Comparison of ENCODE assay signal across 19 cellular contexts in the genomic region with DNA sequence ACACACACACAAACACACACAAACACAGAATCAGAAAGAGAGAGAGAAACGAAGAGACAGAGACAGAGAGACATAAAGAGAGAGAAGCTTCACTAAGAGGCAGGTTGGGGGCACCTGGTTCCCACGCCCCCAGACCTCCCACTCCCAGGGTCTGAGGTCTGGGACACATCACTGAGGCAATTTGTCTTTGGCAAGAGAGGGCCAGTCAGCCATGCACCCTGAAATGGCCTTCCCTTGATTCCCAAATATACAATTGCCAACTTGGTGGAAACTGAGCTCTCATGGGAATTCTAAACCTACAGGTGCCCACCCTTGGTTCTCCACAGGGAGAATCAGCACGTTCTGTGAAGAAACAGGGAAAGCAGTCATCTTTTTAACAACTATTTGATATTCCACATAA.
DNase-seq lines count a peak whose midpoint lies in the region; ATAC-seq, FAIRE-seq and TF ChIP-seq lines count a peak whose summit lies in the region.
"Had no signal": no experiment of that assay in that cellular context is flagged by ENCODE, and none has a peak within 500 bp of the region (broad histone marks: within the 10 kb centered on the region; RNA-seq: fewer than 3 reads in every experiment).

No MANE protein-coding gene starts in this region.

- no peak overlapping the region for H3K56ac ChIP-seq in IMR-90 (ENCODE audit: extremely low read depth, insufficient read depth, low read length)

- in situ Hi-C loops in IMR-90 (cut with MboI; ENCODE audit: low sequenced_read_pairs), result no loop called here

- ATAC-seq in IMR-90 (ENCODE audit: low read depth), result no peak
- no peak for ATAC-seq in psoas muscle
- ATAC-seq in GM21825 (IDR thresholded peaks at IDR 0.05; ENCODE audit: unreplicated experiment), result no peak
- ATAC-seq: HepG2 had no signal

- H4K91ac ChIP-seq in IMR-90 (ENCODE audit: insufficient read depth, low read depth, low read length), result no peak overlapping the region; the same call in 1 of the 2 replicates

- no peaks in the 10 kb centered on the region for H3K9me3 Mint-ChIP-seq in endothelial cell (ENCODE audit: unreplicated experiment)
- H3K9me3 Mint-ChIP-seq: CD4-positive, alpha-beta T cell had no signal

- H3K27ac Mint-ChIP-seq in endothelial cell (ENCODE audit: unreplicated experiment), result peak overlapping the region; percentile 89
- H3K27ac Mint-ChIP-seq: B cell; CD4-positive, alpha-beta T cell had no signal

- H3K4me3 Mint-ChIP-seq in endothelial cell (ENCODE audit: unreplicated experiment), result peak overlapping the region; percentile 89
- H3K4me3 Mint-ChIP-seq: B cell; CD4-positive, alpha-beta T cell had no signal

- no peak overlapping the region for H3K4me2 ChIP-seq in IMR-90 (ENCODE audit: low read depth, low read length)

- no TSS peak for BruUV-seq in IMR-90 (replicated peaks; lab: Mats Ljungman, UMichigan)

- no peak overlapping the region; the same call in 1 of the 2 replicates for H3K14ac ChIP-seq in IMR-90 (replicated peaks; ENCODE audit: low read depth, low read length)

- CTCF ChIA-PET in IMR-90 (lab: Yijun Ruan, JAX), result no interaction called here

- no peak overlapping the region for H2BK20ac ChIP-seq in IMR-90 (ENCODE audit: low read depth, low read length)

- H3K9ac ChIP-seq in IMR-90 (ENCODE audit: low read depth, low read length) (no peak overlapping the region), kidney (ENCODE audit: low read length in 2 of 2) (no peak overlapping the region)
- H3K9ac ChIP-seq: GM23248 had no signal

- H3K36me3 ChIP-seq in IMR-90 (ENCODE audit: control insufficient read depth, insufficient read depth, low read length) (peaks cover 15% of the 10 kb centered on the region), psoas muscle (ENCODE audit: insufficient read depth in 1 of 2, low read depth in 1 of 2) (no peaks in the 10 kb centered on the region), tibial artery (no peaks in the 10 kb centered on the region), kidney (ENCODE audit: control insufficient read depth in 1 of 2, insufficient read depth in 2 of 2, low read length in 2 of 2) (no peaks in the 10 kb centered on the region)

- dilution Hi-C loops in IMR-90 (cut with HindIII; ENCODE audit: low sequenced_read_pairs, unreplicated experiment), result no loop called here

- no peak for TF ChIP-seq POLR2A in IMR-90 (IDR thresholded peaks at IDR 0.05; ENCODE audit: low read depth, low read length)

- H3K27me3 ChIP-seq in IMR-90 (ENCODE audit: control insufficient read depth, insufficient read depth, low read length) (no peaks in the 10 kb centered on the region), psoas muscle (ENCODE audit: insufficient read depth in 3 of 3, low read length in 2 of 3) (peaks cover 0 to 13% (median 0%) of the 10 kb centered on the region in 3 donors), tibial artery (no peaks in the 10 kb centered on the region)

- H3K9me3 ChIP-seq in IMR-90 (ENCODE audit: control insufficient read depth, insufficient read depth, low read length) (no peaks in the 10 kb centered on the region), psoas muscle (no peaks in the 10 kb centered on the region), tibial artery (no peaks in the 10 kb centered on the region), kidney (ENCODE audit: control insufficient read depth in 1 of 2, low read length in 2 of 2) (no peaks in the 10 kb centered on the region)

- H2BK120ac ChIP-seq in IMR-90 (ENCODE audit: low read depth, low read length), result no peak overlapping the region

- H3K18ac ChIP-seq in IMR-90 (ENCODE audit: low read depth, low read length), result no peak overlapping the region

- no peak for FAIRE-seq in kidney (lab: Jason Lieb, UNC)
- FAIRE-seq: G401.6, GM12892, HepG2 had no signal

- peak overlapping the region; percentile 42; the same call in 1 of the 2 replicates for H3K27ac ChIP-seq in IMR-90 (ENCODE audit: insufficient read depth, low read length)
- peak overlapping the region; percentile 46 for H3K27ac ChIP-seq in psoas muscle
- peak overlapping the region; percentile 56 to 91 for H3K27ac ChIP-seq in tibial artery
- H3K27ac ChIP-seq in kidney (ENCODE audit: low read depth in 2 of 2, low read length in 2 of 2), result no peak overlapping the region
- H3K27ac ChIP-seq: GM23248 had no signal

- TF ChIP-seq RAD21 in IMR-90 (IDR thresholded peaks at IDR 0.05; ENCODE audit: low read length), result no peak

- POLR2A ChIA-PET in IMR-90 (lab: Charles Lee; ENCODE audit: unreplicated experiment), result no interaction called here

- peaks cover 71% of the 10 kb centered on the region for H4K20me1 ChIP-seq in IMR-90 (ENCODE audit: insufficient read depth, low read length)

- TF ChIP-seq CTCF in IMR-90 (conservative IDR thresholded peaks at IDR 0.05; ENCODE audit: low read depth, low read length) (no peak), endothelial cell (IDR thresholded peaks at IDR 0.05; ENCODE audit: unreplicated experiment) (no peak), psoas muscle (IDR thresholded peaks at IDR 0.05) (no peak), tibial artery (IDR thresholded peaks at IDR 0.05) (no peak), kidney (IDR thresholded peaks at IDR 0.05; ENCODE audit: borderline replicate concordance, extremely low read depth, insufficient read depth) (no peak)

- peaks cover 14% of the 10 kb centered on the region for H3K27me3 Mint-ChIP-seq in endothelial cell (ENCODE audit: unreplicated experiment)

- no peak overlapping the region for H3K4me3 ChIP-seq in IMR-90 (ENCODE audit: insufficient read depth, low read depth, low read length)
- no peak overlapping the region for H3K4me3 ChIP-seq in psoas muscle
- H3K4me3 ChIP-seq in tibial artery, result no peak overlapping the region
- H3K4me3 ChIP-seq in kidney (ENCODE audit: low read length in 2 of 2), result no peak overlapping the region
- H3K4me3 ChIP-seq: GM23248 had no signal

- no peak for DNase-seq in IMR-90
- DNase-seq in endothelial cell (ENCODE audit: low spot score), result no peak
- no peak for DNase-seq in psoas muscle
- DNase-seq in tibial artery, result no peak
- no peak for DNase-seq in kidney
- no peak for DNase-seq in medulla oblongata (ENCODE audit: extremely low spot score)
- DNase-seq: CD4-positive, alpha-beta T cell; DMS79 treated with DMSO at 0.1 percent for 48 hours; GM23248; Karpas-422; MM.1S; NCI-H1105 treated with DMSO at 0.1 percent for 48 hours; NCI-H187 treated with DMSO at 0.1 percent for 48 hours; NCI-H82 had no signal

- H3K4me1 ChIP-seq in IMR-90 (ENCODE audit: control insufficient read depth, insufficient read depth, low read length), result peaks cover 23% of the 10 kb centered on the region
- H3K4me1 ChIP-seq in psoas muscle, result peaks cover 12% of the 10 kb centered on the region
- peaks cover 0 to 81% (median 38%) of the 10 kb centered on the region in 4 donors for H3K4me1 ChIP-seq in tibial artery
- H3K4me1 ChIP-seq in kidney (ENCODE audit: control insufficient read depth in 1 of 2, insufficient read depth in 1 of 2, low read depth in 1 of 2, low read length in 2 of 2), result peaks cover 2 to 11% of the 10 kb centered on the region in 2 donors

- peak overlapping the region; percentile 13 for H2BK5ac ChIP-seq in IMR-90 (ENCODE audit: low read depth, low read length, poor library complexity, severe bottlenecking)

- peak overlapping the region; percentile 47; the same call in 1 of the 2 replicates for H3K4ac ChIP-seq in IMR-90 (ENCODE audit: low read depth, low read length)

- 0 out of 3 replicates have a peak overlapping the region, but pooled peaks have one; percentile 72 for H2BK15ac ChIP-seq in IMR-90 (ENCODE audit: low read depth, low read length)

- no peak overlapping the region for H3K23ac ChIP-seq in IMR-90 (ENCODE audit: low read depth, low read length)

- WGBS in IMR-90 (ENCODE audit: extremely low coverage in 2 of 2, insufficient read length in 1 of 2), 2 experiments, result 100% methylated on average over 1 of the region's 3 CpGs; no CpG with 5 or more reads in 1 of the 2 experiments
- 78 to 85% (median 80%) methylated on average over 3 of the region's 3 CpGs for WGBS in psoas muscle, 3 donors

- H3K9me1 ChIP-seq in IMR-90 (ENCODE audit: insufficient read depth, low read length), result peaks cover 19% of the 10 kb centered on the region

- H3K36me3 Mint-ChIP-seq in endothelial cell (ENCODE audit: low read depth, unreplicated experiment), result peaks cover 45% of the 10 kb centered on the region

- H4K5ac ChIP-seq in IMR-90 (ENCODE audit: low read depth, low read length), result no peak overlapping the region

- intact Hi-C loops in IMR-90 (cut with micrococcal nuclease) (no loop called here), psoas muscle (cut with DNase I) (no loop called here), tibial artery (cut with DNase I; ENCODE audit: low total_unique reads) (loop anchor here (10.0 kb wide), 1 partner anchor 77 kb away; a partner anchor contains a TSS), kidney (cut with DNase I) (loop anchor here (10.0 kb wide), 1 partner anchor 187 kb away; no protein-coding TSS in a partner anchor)

- H2AFZ ChIP-seq in IMR-90 (replicated peaks; ENCODE audit: low read length, poor library complexity), result no peak overlapping the region
- H2AFZ ChIP-seq: GM23248 had no signal

- H2AK5ac ChIP-seq in IMR-90 (ENCODE audit: low read depth, low read length), result peak overlapping the region; percentile 39; the same call in 1 of the 2 replicates

- H3K79me1 ChIP-seq in IMR-90 (ENCODE audit: low read depth in 1 of 2, low read length in 2 of 2), result peaks cover 33 to 81% of the 10 kb centered on the region in 2 experiments

- H2AK9ac ChIP-seq in IMR-90 (replicated peaks; ENCODE audit: low read depth, low read length, poor library complexity), result no peak overlapping the region

- peaks cover 69% of the 10 kb centered on the region for H3K4me1 Mint-ChIP-seq in endothelial cell (ENCODE audit: unreplicated experiment)
- H3K4me1 Mint-ChIP-seq: B cell had no signal

- no peak overlapping the region for H4K8ac ChIP-seq in IMR-90 (ENCODE audit: low read depth in 2 of 2, low read length in 2 of 2)

TF ChIP-seq in IMR-90, 13 proteins besides CTCF, POLR2A, EP300 and RAD21 (continues in another document):
- TF ChIP-seq, protein P1, sequence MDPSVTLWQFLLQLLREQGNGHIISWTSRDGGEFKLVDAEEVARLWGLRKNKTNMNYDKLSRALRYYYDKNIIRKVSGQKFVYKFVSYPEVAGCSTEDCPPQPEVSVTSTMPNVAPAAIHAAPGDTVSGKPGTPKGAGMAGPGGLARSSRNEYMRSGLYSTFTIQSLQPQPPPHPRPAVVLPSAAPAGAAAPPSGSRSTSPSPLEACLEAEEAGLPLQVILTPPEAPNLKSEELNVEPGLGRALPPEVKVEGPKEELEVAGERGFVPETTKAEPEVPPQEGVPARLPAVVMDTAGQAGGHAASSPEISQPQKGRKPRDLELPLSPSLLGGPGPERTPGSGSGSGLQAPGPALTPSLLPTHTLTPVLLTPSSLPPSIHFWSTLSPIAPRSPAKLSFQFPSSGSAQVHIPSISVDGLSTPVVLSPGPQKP (IDR thresholded peaks at IDR 0.05; ENCODE audit: borderline replicate concordance, low read depth, low read length), result no peak
- no peak for TF ChIP-seq RFX5 (IDR thresholded peaks at IDR 0.05; ENCODE audit: low read depth, low read length)
- no peak for TF ChIP-seq CEBPB (IDR thresholded peaks at IDR 0.05; ENCODE audit: low read depth, low read length)
- no peak for TF ChIP-seq SMC3 (IDR thresholded peaks at IDR 0.05; ENCODE audit: low read depth, low read length)
- TF ChIP-seq MAFK (IDR thresholded peaks at IDR 0.05; ENCODE audit: low read depth, low read length), result no peak
- TF ChIP-seq NFE2L2 (IDR thresholded peaks at IDR 0.05; ENCODE audit: low read depth, low read length), result no peak

Comparison
In these comparisons a context has a peak if more than half of its experiments do, and no peak if none do; other contexts are left out.
1. H3K27ac ChIP-seq: peak in IMR-90 (single experiment), psoas muscle (single experiment) and tibial artery (2 of 2); none in kidney (0 of 2).
2. intact Hi-C loops: an anchor here in tibial artery (10.0 kb wide) and kidney (10.0 kb wide); none called in IMR-90 and psoas muscle.